19 cellular contexts compared by ENCODE assay signal in genomic region chr5:169609716-169610115, GRCh38. TPM values are rescaled to one million over a fixed set of nuclear protein-coding genes. Genes with fewer than 3 reads are reported as not detected.
A peak's percentile ranks its signal among the peaks of the same experiment; 100 is the strongest.
DNase-seq lines count a peak whose midpoint lies in the region; ATAC-seq, FAIRE-seq and TF ChIP-seq lines count a peak whose summit lies in the region.
"Had no signal": no experiment of that assay in that cellular context is flagged by ENCODE, and none has a peak within 500 bp of the region (broad histone marks: within the 10 kb centered on the region; RNA-seq: fewer than 3 reads in every experiment).

No MANE protein-coding gene starts in this region.

- H3K14ac ChIP-seq in H1 (ENCODE audit: insufficient read length): no peak overlapping the region

- H2BK15ac ChIP-seq in H1 (ENCODE audit: low read length): no peak overlapping the region

- FAIRE-seq in HTR-8/SVneo (lab: Jason Lieb, UNC) (peak; percentile 40), RCC 7860 (lab: Jason Lieb, UNC) (no peak), H1 (lab: Jason Lieb, UNC) (no peak)
- FAIRE-seq: GM12878 had no signal

- no peak for TF ChIP-seq EP300 in H1 (IDR thresholded peaks at IDR 0.05; ENCODE audit: borderline replicate concordance in 1 of 2, low read depth in 2 of 2, low read length in 2 of 2)

- no peaks in the 10 kb centered on the region for H3K79me1 ChIP-seq in H1 (ENCODE audit: low read depth, low read length)

- no peak overlapping the region for H3K4me2 ChIP-seq in H1 (ENCODE audit: insufficient read depth in 1 of 2, low read depth in 2 of 2, low read length in 2 of 2)
- H3K4me2 ChIP-seq in neural progenitor cell: no peak overlapping the region

- H4K5ac ChIP-seq in H1 (ENCODE audit: insufficient read length, low read depth, low read length): no peak overlapping the region

- WGBS in H1 (ENCODE audit: extremely low coverage in 1 of 2, insufficient coverage in 1 of 2, insufficient read length in 1 of 2, insufficient replicate concordance in 2 of 2, low coverage in 1 of 2, low lambda C conversion rate in 2 of 2, missing lambda C conversion rate in 1 of 2), 2 experiments: 82% methylated on average over 3 of the region's 3 CpGs; no CpG with 5 or more reads in 1 of the 2 experiments
- WGBS in thyroid gland, 2 donors: 60 to 77% methylated on average over 3 of the region's 3 CpGs

- no peak for TF ChIP-seq POLR2A in H1 (IDR thresholded peaks at IDR 0.05; ENCODE audit: control extremely low read depth in 1 of 2, low read depth in 2 of 2, low read length in 2 of 2)
- no peak for TF ChIP-seq POLR2A in thyroid gland (IDR thresholded peaks at IDR 0.05)

- ATAC-seq in natural killer cell (no peak), HG03342 (IDR thresholded peaks at IDR 0.05; ENCODE audit: unreplicated experiment) (no peak)
- ATAC-seq: GM12878 had no signal

- H3K36me3 ChIP-seq in H1 (ENCODE audit: control insufficient read depth in 2 of 4, insufficient read depth in 4 of 4, low read length in 3 of 4) (peaks cover 0 to 2% (median under 1%) of the 10 kb centered on the region in 4 experiments; a peak in 1 of 8 replicates), neural progenitor cell (peaks cover under 1% of the 10 kb centered on the region), thyroid gland (no peaks in the 10 kb centered on the region)
- H3K36me3 ChIP-seq: BE2C had no signal

- CTCF ChIA-PET in H1 (lab: Charles Lee; ENCODE audit: partially characterized antibody): interaction anchor here (1.1 kb wide), 1 partner anchor 84 kb away, joined by 4 read pairs; no protein-coding TSS in a partner anchor

- no peak overlapping the region for H3K18ac ChIP-seq in H1 (ENCODE audit: extremely low read depth, low read length)

- no peak overlapping the region for H4K8ac ChIP-seq in H1 (ENCODE audit: extremely low read depth, insufficient read depth, low read length)

- no peak for TF ChIP-seq RAD21 in H1 (IDR thresholded peaks at IDR 0.05 in 1 of 2, conservative IDR thresholded peaks at IDR 0.05 in 1 of 2; ENCODE audit: low read depth in 2 of 2, low read length in 2 of 2)

- H3K27me3 Mint-ChIP-seq in neural progenitor cell (ENCODE audit: insufficient read depth, low read depth) (no peaks in the 10 kb centered on the region), natural killer cell (ENCODE audit: low read depth in 2 of 2) (peaks cover 13 to 31% of the 10 kb centered on the region in 2 donors)

- H3K56ac ChIP-seq in H1 (replicated peaks; ENCODE audit: insufficient read length, low read depth, low read length): no peak overlapping the region

- no peak overlapping the region for H3K4ac ChIP-seq in H1 (replicated peaks; ENCODE audit: insufficient read length, low read depth, low read length)

- peaks cover 2% of the 10 kb centered on the region for H3K36me3 Mint-ChIP-seq in neural progenitor cell
- H3K36me3 Mint-ChIP-seq in natural killer cell: peaks cover 12% of the 10 kb centered on the region

- no peak overlapping the region for H2BK20ac ChIP-seq in H1 (ENCODE audit: low read length)

- H3F3A ChIP-seq in neural progenitor cell (ENCODE audit: low read depth): no peaks in the 10 kb centered on the region

- H3K9me3 ChIP-seq in H1 (ENCODE audit: insufficient read depth in 2 of 2, low read depth in 1 of 2, low read length in 1 of 2): no peaks in the 10 kb centered on the region
- no peaks in the 10 kb centered on the region for H3K9me3 ChIP-seq in neural progenitor cell (ENCODE audit: low read depth)
- no peaks in the 10 kb centered on the region for H3K9me3 ChIP-seq in thyroid gland
- H3K9me3 ChIP-seq: BE2C had no signal

- H3K27me3 ChIP-seq in H1 (replicated peaks in 1 of 4; ENCODE audit: control insufficient read depth in 3 of 4, extremely low read depth in 1 of 4, insufficient read depth in 3 of 4, low read length in 3 of 4) (no peaks in the 10 kb centered on the region), neural progenitor cell (no peaks in the 10 kb centered on the region), thyroid gland (no peaks in the 10 kb centered on the region)
- H3K27me3 ChIP-seq: SJCRH30 had no signal

- H3K27ac ChIP-seq in H1 (ENCODE audit: low read depth, low read length): no peak overlapping the region
- H3K27ac ChIP-seq in neural progenitor cell: no peak overlapping the region
- no peak overlapping the region for H3K27ac ChIP-seq in thyroid gland
- H3K27ac ChIP-seq: SJCRH30 had no signal

- H3K4me3 ChIP-seq in H1 (ENCODE audit: extremely low read depth in 1 of 4, insufficient read depth in 2 of 4, low read depth in 3 of 4, low read length in 4 of 4) (no peak overlapping the region), neural progenitor cell (no peak overlapping the region), thyroid gland (replicated peaks in 1 of 3) (no peak overlapping the region)
- H3K4me3 ChIP-seq: GM12878, SJCRH30 had no signal

- no peak for DNase-seq in HTR-8/SVneo (ENCODE audit: insufficient read length, low spot score)
- peak; percentile 15 for DNase-seq in RCC 7860 (ENCODE audit: low spot score)
- no peak for DNase-seq in H1 (ENCODE audit: low read depth in 1 of 2, low spot score in 2 of 2)
- DNase-seq in neural progenitor cell (ENCODE audit: low spot score): peak; percentile 1
- no peak for DNase-seq in natural killer cell
- no peak for DNase-seq in activated CD4-positive, alpha-beta T cell treated with anti-CD3 and anti-CD28 coated beads, Interleukin-2, amount 50 U/mL, for 1 hour
- no peak for DNase-seq in thyroid gland
- DNase-seq: BE2C, DMS79 treated with DMSO at 0.1 percent for 48 hours, KG1, NCI-H1105, NCI-H146, NCI-H2029, NCI-H2227 treated with DMSO at 0.1 percent for 48 hours, NCI-H510A treated with DMSO at 0.1 percent for 48 hours, NCI-H748 treated with DMSO at 0.1 percent for 48 hours, SJCRH30 had no signal

- H3K4me1 ChIP-seq in H1 (replicated peaks in 1 of 4; ENCODE audit: control insufficient read depth in 3 of 4, insufficient read depth in 4 of 4, low read length in 3 of 4) (no peaks in the 10 kb centered on the region), neural progenitor cell (no peaks in the 10 kb centered on the region), thyroid gland (no peaks in the 10 kb centered on the region)
- H3K4me1 ChIP-seq: BE2C had no signal

- intact Hi-C loops in natural killer cell (cut with micrococcal nuclease): no loop called here
- intact Hi-C loops in thyroid gland (cut with DNase I): no loop called here

- no peak overlapping the region for H2AK5ac ChIP-seq in H1 (ENCODE audit: low read depth, low read length)

- H3K4me3 Mint-ChIP-seq in neural progenitor cell (no peak overlapping the region), natural killer cell (no peak overlapping the region)

- no peak overlapping the region for H3K23ac ChIP-seq in H1 (ENCODE audit: insufficient read length)

- POLR2A ChIA-PET in H1 (lab: Charles Lee; ENCODE audit: partially characterized antibody): interaction anchor here (0.9 kb wide), 1 partner anchor 26 kb away, joined by 3 read pairs; no protein-coding TSS in a partner anchor

- H2BK5ac ChIP-seq in H1 (ENCODE audit: low read depth, low read length): no peak overlapping the region

- H3K79me2 ChIP-seq in H1 (ENCODE audit: control insufficient read depth in 1 of 2, insufficient read depth in 2 of 2, low read length in 2 of 2) (no peaks in the 10 kb centered on the region), neural progenitor cell (ENCODE audit: low read depth) (no peaks in the 10 kb centered on the region)

- H3K9me3 Mint-ChIP-seq in neural progenitor cell: peaks cover 2% of the 10 kb centered on the region
- peaks cover 3 to 5% of the 10 kb centered on the region in 2 donors for H3K9me3 Mint-ChIP-seq in natural killer cell

- TF ChIP-seq CTCF in H1 (IDR thresholded peaks at IDR 0.05; ENCODE audit: control extremely low read depth in 1 of 3, insufficient read depth in 1 of 3, low read depth in 1 of 3, low read length in 3 of 3) (no peak), neural progenitor cell (IDR thresholded peaks at IDR 0.05) (no peak), natural killer cell (IDR thresholded peaks at IDR 0.05) (no peak), thyroid gland (IDR thresholded peaks at IDR 0.05) (no peak)

- H3K4me1 Mint-ChIP-seq in neural progenitor cell: no peaks in the 10 kb centered on the region
- no peaks in the 10 kb centered on the region for H3K4me1 Mint-ChIP-seq in natural killer cell

- H3K9ac ChIP-seq in H1 (replicated peaks in 1 of 4; ENCODE audit: extremely low read depth in 1 of 4, low read depth in 3 of 4, low read length in 3 of 4): no peak overlapping the region
- H3K9ac ChIP-seq in neural progenitor cell: no peak overlapping the region

- H4K20me1 ChIP-seq in H1 (replicated peaks in 1 of 2; ENCODE audit: control insufficient read depth in 1 of 2, insufficient read depth in 2 of 2, low read length in 2 of 2): no peaks in the 10 kb centered on the region
- no peaks in the 10 kb centered on the region for H4K20me1 ChIP-seq in neural progenitor cell (ENCODE audit: low read depth)

- no peak overlapping the region for H4K91ac ChIP-seq in H1 (replicated peaks; ENCODE audit: insufficient read length, low read length)

- peak overlapping the region; percentile 67 for H2AFZ ChIP-seq in H1 (ENCODE audit: low read length)
- H2AFZ ChIP-seq in neural progenitor cell (replicated peaks): no peak overlapping the region

- H3K27ac Mint-ChIP-seq in neural progenitor cell (no peak overlapping the region), natural killer cell (no peak overlapping the region)

- no peaks in the 10 kb centered on the region for H3K23me2 ChIP-seq in H1 (ENCODE audit: low read depth, low read length)

- no peak overlapping the region for H2BK120ac ChIP-seq in H1 (replicated peaks; ENCODE audit: low read depth, low read length)

- no peak overlapping the region for H2BK12ac ChIP-seq in H1 (ENCODE audit: low read depth, low read length)

RNA-seq across cellular contexts. Expression of gene SPDL1, which starts 26.1 kb away (rescaled TPM):
- 44.5 and 45.5 TPM in 2 replicates for total RNA-seq in H1 (2021; fragmentation: NEBNext Ultra II Directional; extraction: Animal tissue kit (Norgen Biotek cat#: 25700))
- polyA plus RNA-seq in H1 (2011; rRNA removed): 9.8 and 16.9 TPM in 2 replicates
- 32.0 TPM for polyA plus RNA-seq in H1 (2011; cell fraction: cytosol; rRNA removed)
- polyA plus RNA-seq in H1 (2011; cell fraction: nucleus; rRNA removed): 12.5 TPM
- polyA plus RNA-seq in H1 (2012, experiment 1 of 2): 26.5 to 47.4 TPM (median 33.6 TPM) in 4 replicates
- polyA plus RNA-seq in H1 (2012, experiment 2 of 2): 3.3 TPM
- 52.8 TPM for polyA plus RNA-seq in H1 (2013, experiment 1 of 2)
- 45.6 TPM for polyA plus RNA-seq in H1 (2013, experiment 2 of 2)
- polyA minus RNA-seq in H1 (2011; rRNA and poly(A)+ RNA removed): 19.3 and 20.9 TPM in 2 replicates
- 12.6 TPM for polyA minus RNA-seq in H1 (2011; cell fraction: cytosol; rRNA and poly(A)+ RNA removed)
- 39.4 TPM for polyA minus RNA-seq in H1 (2011; cell fraction: nucleus; rRNA and poly(A)+ RNA removed)
- total RNA-seq in neural progenitor cell (ENCODE audit: low replicate concordance): 91.4 and 151 TPM in 2 replicates
- total RNA-seq in natural killer cell: 10 to 100 TPM in 2 of 3 donors, 1 to 10 TPM in 1; 6.5 to 19.1 (median 10.2) TPM
- 10 to 100 TPM in 1 of 4 donors, 1 to 10 TPM in 3; 4.1 to 19.3 (median 7.6) TPM for total RNA-seq in thyroid gland

RNA-seq across cellular contexts. Expression of gene DOCK2, which starts 27.4 kb away (rescaled TPM):
- total RNA-seq in H1 (2021; fragmentation: NEBNext Ultra II Directional; extraction: Animal tissue kit (Norgen Biotek cat#: 25700)): 5.7 and 8.5 TPM in 2 replicates
- 3.2 and 3.9 TPM in 2 replicates for polyA plus RNA-seq in H1 (2011; rRNA removed)
- polyA plus RNA-seq in H1 (2011; cell fraction: cytosol; rRNA removed): 3.6 TPM
- 5.9 TPM for polyA plus RNA-seq in H1 (2011; cell fraction: nucleus; rRNA removed)
- polyA plus RNA-seq in H1 (2012, experiment 1 of 2): 3.1 to 6.1 TPM (median 4.7 TPM) in 4 replicates
- 0.22 TPM for polyA plus RNA-seq in H1 (2012, experiment 2 of 2)
- polyA plus RNA-seq in H1 (2013, experiment 1 of 2): 1.9 TPM
- polyA plus RNA-seq in H1 (2013, experiment 2 of 2): 2.0 TPM
- 17.8 and 19.8 TPM in 2 replicates for polyA minus RNA-seq in H1 (2011; rRNA and poly(A)+ RNA removed)
- polyA minus RNA-seq in H1 (2011; cell fraction: cytosol; rRNA and poly(A)+ RNA removed): 2.3 TPM
- polyA minus RNA-seq in H1 (2011; cell fraction: nucleus; rRNA and poly(A)+ RNA removed): 21.1 TPM
- total RNA-seq in neural progenitor cell (ENCODE audit: low replicate concordance) (1.1 and 1.7 TPM in 2 replicates), natural killer cell (100 to 1,000 TPM; 317 to 361 (median 320) TPM), thyroid gland (10 to 100 TPM in 2 of 4 donors, 1 to 10 TPM in 2; 4.3 to 14.1 (median 8.6) TPM)

Comparison
In these comparisons a context has a peak if more than half of its experiments do, and no peak if none do; other contexts are left out.
1. DNase-seq: peak in RCC 7860 (single experiment) and neural progenitor cell (single experiment); none in HTR-8/SVneo (single experiment), H1 (0 of 2), natural killer cell (single experiment), activated CD4-positive, alpha-beta T cell treated with anti-CD3 and anti-CD28 coated beads, Interleukin-2, amount 50 U/mL, for 1 hour (single experiment) and thyroid gland (0 of 2).
2. RNA of gene DOCK2, which starts 27.4 kb away (total RNA-seq): 317 to 361 TPM in natural killer cell; 4.3 to 14.1 TPM in thyroid gland, 5.7 to 8.5 TPM in H1 and 1.1 to 1.7 TPM in neural progenitor cell; every median in the first group is over 10 times any median in the second.